34 cellular contexts compared by ENCODE assay signal in the genomic region with DNA sequence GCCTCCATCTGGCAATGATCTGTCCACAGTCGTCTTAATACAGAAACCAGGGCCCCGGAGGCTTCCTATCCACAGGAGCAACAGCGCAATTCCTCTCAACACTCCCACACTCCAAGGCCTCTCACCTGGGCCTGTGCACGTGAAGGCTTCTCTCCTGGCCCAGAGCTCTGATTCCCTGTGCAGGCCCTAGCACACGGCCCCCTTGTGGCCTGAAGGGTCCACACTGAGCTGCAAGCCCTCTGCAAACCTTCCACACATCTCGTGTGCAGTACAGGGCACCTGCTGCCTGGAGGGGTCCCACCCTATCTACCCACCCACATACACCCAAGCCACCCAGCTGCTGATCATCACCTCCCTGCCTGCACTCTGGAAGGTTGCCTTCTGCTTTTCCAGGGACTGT.
DNase-seq lines count a peak whose midpoint lies in the region; ATAC-seq and TF ChIP-seq lines count a peak whose summit lies in the region.
"Had no signal": no experiment of that assay in that cellular context is flagged by ENCODE, and none has a peak within 500 bp of the region (broad histone marks: within the 10 kb centered on the region; RNA-seq: fewer than 3 reads in every experiment).

No MANE protein-coding gene starts in this region.

- RAD21 ChIA-PET in HCT116 (lab: Charles Lee; ENCODE audit: low non-redundant PET in 1 of 2, low total read pairs in 2 of 2, uncharacterized antibody in 2 of 2, unreplicated experiment in 2 of 2) = no interaction called here

- H3K27me3 ChIP-seq in HCT116 (ENCODE audit: insufficient read depth, low read length) (no peaks in the 10 kb centered on the region), WERI-Rb-1 (ENCODE audit: insufficient read depth, low read depth, severe bottlenecking) (no peaks in the 10 kb centered on the region), mesendoderm (ENCODE audit: insufficient read depth, low read length, poor library complexity) (no peaks in the 10 kb centered on the region)
- H3K27me3 ChIP-seq: gastroesophageal sphincter, neutrophil, SJCRH30, tibial nerve had no signal

- no peak overlapping the region for H3K4me3 Mint-ChIP-seq in HFFc6
- H3K4me3 Mint-ChIP-seq: B cell; CD8-positive, alpha-beta T cell had no signal

- no peak overlapping the region for H3K4me2 ChIP-seq in HCT116 (ENCODE audit: low read length)
- no peak overlapping the region for H3K4me2 ChIP-seq in mesendoderm (ENCODE audit: low read length)
- H3K4me2 ChIP-seq: KMS-11 had no signal

- H3K27ac ChIP-seq in HCT116 (ENCODE audit: low read depth, low read length) (no peak overlapping the region), WERI-Rb-1 (no peak overlapping the region), mesendoderm (ENCODE audit: low read depth, low read length) (no peak overlapping the region)
- H3K27ac ChIP-seq: breast epithelium, gastroesophageal sphincter, KMS-11, left ventricle myocardium inferior, neutrophil, SJCRH30, stomach, tibial nerve, VCaP had no signal

- H3K9ac ChIP-seq in HCT116 (ENCODE audit: low read length) (no peak overlapping the region), mesendoderm (ENCODE audit: low read length) (no peak overlapping the region)
- H3K9ac ChIP-seq: KMS-11 had no signal

- no peak overlapping the region for H2AK5ac ChIP-seq in mesendoderm (ENCODE audit: low read length)

- H3K9me2 ChIP-seq in HCT116 (ENCODE audit: insufficient read depth) = no peaks in the 10 kb centered on the region

- no TSS peak for BruUV-seq in HCT116 (replicated peaks; lab: Mats Ljungman, UMichigan)

- no peak overlapping the region for H3K18ac ChIP-seq in mesendoderm (ENCODE audit: low read length)

- H4K5ac ChIP-seq in mesendoderm (ENCODE audit: low read length) = no peak overlapping the region

- H2AFZ ChIP-seq in HCT116 (ENCODE audit: low read depth, low read length, poor library complexity, severe bottlenecking) = no peak overlapping the region

- CTCF ChIA-PET in HCT116 (lab: Charles Lee) = interaction anchor here (0.9 kb wide), 1 partner anchor 274 kb away, joined by 4 read pairs; no protein-coding TSS in a partner anchor

- no peak overlapping the region for H3K23ac ChIP-seq in mesendoderm (ENCODE audit: low read length)

- H3K9me3 Mint-ChIP-seq in HFFc6 = no peaks in the 10 kb centered on the region; the same call in 1 of the 2 replicates
- H3K9me3 Mint-ChIP-seq: activated naive CD4-positive, alpha-beta T cell treated with anti-CD3 and anti-CD28 coated beads, Interleukin-2, amount 50 U/mL, for 72 hours had no signal

- DNase-seq in GM12864 (ENCODE audit: low read depth) = no peak
- DNase-seq in HCT116 (ENCODE audit: low read depth, low spot score) = no peak
- DNase-seq in WERI-Rb-1 = no peak
- peak; percentile 45 for DNase-seq in mesendoderm
- DNase-seq in HFFc6 = no peak
- DNase-seq in NK-92 treated with Interleukin-12 subunit alpha and Interleukin-12 subunit beta, amount 100 ng/mL, for 24 hours (lab: John Stamatoyannopoulos, UW) = no peak
- no peak for DNase-seq in amygdala (lab: John Stamatoyannopoulos, UW)
- DNase-seq: activated CD4-positive, alpha-beta T cell treated with anti-CD3 and anti-CD28 coated beads, Interleukin-2, amount 50 U/mL, for 1 hour; activated effector memory CD4-positive, alpha-beta T cell treated with Interleukin-2 at 50 U/mL for 16 hours; activated T-cell treated with anti-CD3 and anti-CD28 coated beads, Interleukin-2, amount 50 U/mL, for 1 hour; CD8-positive, alpha-beta T cell; GOT3; islet precursor cell; left ventricle myocardium inferior; mesenchymal stem cell; MM.1S; NCI-H1417 treated with DMSO at 0.1 percent for 48 hours; NCI-H2081 treated with DMSO at 0.1 percent for 48 hours; NCI-H226; NCI-H69; RPMI8226; stimulated activated CD4-positive, alpha-beta T cell treated with anti-CD3 and anti-CD28 coated beads, Interleukin-4, amount 100 ng/mL, for 1 hour; stomach; T1000 had no signal

- no peaks in the 10 kb centered on the region for H3K4me1 Mint-ChIP-seq in HFFc6 (ENCODE audit: low read depth)

- H3K36me3 ChIP-seq in HCT116 (ENCODE audit: control insufficient read depth in 1 of 2, insufficient read depth in 2 of 2, low read length in 2 of 2) (no peaks in the 10 kb centered on the region), WERI-Rb-1 (no peaks in the 10 kb centered on the region), mesendoderm (ENCODE audit: control insufficient read depth, insufficient read depth, low read length) (no peaks in the 10 kb centered on the region)
- H3K36me3 ChIP-seq: breast epithelium, gastroesophageal sphincter, left ventricle myocardium inferior, neutrophil, SJCRH30, stomach, tibial nerve had no signal

- WGBS in mesendoderm (ENCODE audit: extremely low coverage, insufficient coverage, low lambda C conversion rate) = no CpG with 5 or more reads among the region's 6 CpGs

- no peaks in the 10 kb centered on the region for H4K20me1 ChIP-seq in HCT116 (ENCODE audit: insufficient read depth)

- no peaks in the 10 kb centered on the region for H3K27me3 Mint-ChIP-seq in HFFc6 (ENCODE audit: insufficient read depth)
- H3K27me3 Mint-ChIP-seq: B cell had no signal

- no peak overlapping the region for H2BK15ac ChIP-seq in mesendoderm (replicated peaks; ENCODE audit: low read depth)

- H3K36me3 Mint-ChIP-seq in HFFc6 (ENCODE audit: low read depth) = no peaks in the 10 kb centered on the region
- H3K36me3 Mint-ChIP-seq: activated naive CD4-positive, alpha-beta T cell treated with anti-CD3 and anti-CD28 coated beads, Interleukin-2, amount 50 U/mL, for 72 hours; CD8-positive, alpha-beta T cell had no signal

- no peak for TF ChIP-seq POLR2A in HCT116 (IDR thresholded peaks at IDR 0.05; ENCODE audit: borderline replicate concordance, extremely low read depth, insufficient read depth, insufficient read length)

- H3K4me1 ChIP-seq in HCT116 (ENCODE audit: control insufficient read depth in 1 of 2, insufficient read depth in 2 of 2, low read length in 2 of 2) (no peaks in the 10 kb centered on the region), mesendoderm (ENCODE audit: control insufficient read depth, low read depth, low read length) (no peaks in the 10 kb centered on the region)
- H3K4me1 ChIP-seq: breast epithelium, gastroesophageal sphincter, left ventricle myocardium inferior, SJCRH30, stomach, tibial nerve had no signal

- no peak overlapping the region for H3K4ac ChIP-seq in mesendoderm (ENCODE audit: low read depth, low read length)

- no peak overlapping the region for H2BK120ac ChIP-seq in mesendoderm (ENCODE audit: low read depth, low read length)

- POLR2A ChIA-PET in HCT116 (lab: Charles Lee) = no interaction called here

- no peak for TF ChIP-seq RAD21 in HCT116 (IDR thresholded peaks at IDR 0.05; ENCODE audit: low read depth)

- H3K79me2 ChIP-seq in HCT116 (ENCODE audit: insufficient read depth, low read length) (no peaks in the 10 kb centered on the region), mesendoderm (ENCODE audit: control insufficient read depth, insufficient read depth, low read length) (no peaks in the 10 kb centered on the region)

- no peak overlapping the region for H4K8ac ChIP-seq in mesendoderm (ENCODE audit: low read depth, low read length)

- ATAC-seq in HCT116 (peak; percentile 47; the same call in 1 of the 2 replicates), GM19023 (IDR thresholded peaks at IDR 0.05; ENCODE audit: unreplicated experiment) (no peak)
- ATAC-seq: activated naive CD4-positive, alpha-beta T cell treated with anti-CD3 and anti-CD28 coated beads, Interleukin-2, amount 50 U/mL, for 72 hours; CD8-positive, alpha-beta T cell; gastroesophageal sphincter had no signal

- intact Hi-C loops in HCT116 (cut with micrococcal nuclease) = no loop called here

- TF ChIP-seq CTCF in GM12864 (IDR thresholded peaks at IDR 0.05; ENCODE audit: low read depth, low read length, missing control alignments) = peak; percentile 20
- TF ChIP-seq CTCF in HCT116 (IDR thresholded peaks at IDR 0.05 in 2 of 3, conservative IDR thresholded peaks at IDR 0.05 in 1 of 3; ENCODE audit: borderline replicate concordance in 1 of 3, insufficient read depth in 1 of 3, low read depth in 2 of 3, low read length in 2 of 3) = peak in 1 of 3 experiments; percentile 16; a peak in 1 of 6 replicates
- TF ChIP-seq CTCF in WERI-Rb-1 (IDR thresholded peaks at IDR 0.05; ENCODE audit: low read depth, low read length) = peak; percentile 25; the same call in 1 of the 2 replicates
- no peak for TF ChIP-seq CTCF in HFFc6 (IDR thresholded peaks at IDR 0.05)

- no peak overlapping the region for H2BK5ac ChIP-seq in mesendoderm (ENCODE audit: low read length)

- H3K4me3 ChIP-seq in GM12864 (ENCODE audit: low read depth, low read length) (no peak overlapping the region), HCT116 (replicated peaks in 1 of 2; ENCODE audit: low read depth in 1 of 2, low read length in 2 of 2) (no peak overlapping the region), WERI-Rb-1 (ENCODE audit: low read depth, low read length) (no peak overlapping the region), mesendoderm (ENCODE audit: low read length) (no peak overlapping the region)
- H3K4me3 ChIP-seq: breast epithelium, gastroesophageal sphincter, left ventricle myocardium inferior, SJCRH30, stomach, tibial nerve had no signal

- no peak overlapping the region for H3K56ac ChIP-seq in mesendoderm (ENCODE audit: low read length)

- no peaks in the 10 kb centered on the region for H3K79me1 ChIP-seq in mesendoderm (ENCODE audit: low read length)

- H3K9me3 ChIP-seq in HCT116 (ENCODE audit: control insufficient read depth in 1 of 2, insufficient read depth in 1 of 2, low read depth in 1 of 2, low read length in 2 of 2) (no peaks in the 10 kb centered on the region), WERI-Rb-1 (ENCODE audit: severe bottlenecking) (no peaks in the 10 kb centered on the region)
- H3K9me3 ChIP-seq: gastroesophageal sphincter, left ventricle myocardium inferior, neutrophil, SJCRH30, tibial nerve had no signal

- no peak overlapping the region for H3K27ac Mint-ChIP-seq in HFFc6
- H3K27ac Mint-ChIP-seq: activated naive CD4-positive, alpha-beta T cell treated with anti-CD3 and anti-CD28 coated beads, Interleukin-2, amount 50 U/mL, for 72 hours; B cell; CD8-positive, alpha-beta T cell had no signal

TF ChIP-seq in HCT116, 20 proteins besides CTCF, POLR2A, EP300 and RAD21 (continues in another document):
- no peak for TF ChIP-seq TCF7L2 (IDR thresholded peaks at IDR 0.05; ENCODE audit: borderline replicate concordance, extremely low read depth, insufficient read depth, insufficient read length)
- TF ChIP-seq POLR2AphosphoS5 (IDR thresholded peaks at IDR 0.05; ENCODE audit: low read depth, low read length) = no peak
- no peak for TF ChIP-seq ZFX (IDR thresholded peaks at IDR 0.05)
- TF ChIP-seq EGR1 (IDR thresholded peaks at IDR 0.05; ENCODE audit: low read depth) = no peak
- TF ChIP-seq EZH2 (IDR thresholded peaks at IDR 0.05) = no peak
- TF ChIP-seq CBX3 (IDR thresholded peaks at IDR 0.05; ENCODE audit: low read depth) = no peak
- no peak for TF ChIP-seq SRF (IDR thresholded peaks at IDR 0.05; ENCODE audit: low read depth)
- TF ChIP-seq, protein P1, sequence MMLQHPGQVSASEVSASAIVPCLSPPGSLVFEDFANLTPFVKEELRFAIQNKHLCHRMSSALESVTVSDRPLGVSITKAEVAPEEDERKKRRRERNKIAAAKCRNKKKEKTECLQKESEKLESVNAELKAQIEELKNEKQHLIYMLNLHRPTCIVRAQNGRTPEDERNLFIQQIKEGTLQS (IDR thresholded peaks at IDR 0.05) = no peak
- no peak for TF ChIP-seq CEBPB (IDR thresholded peaks at IDR 0.05; ENCODE audit: low read depth)
